Comparison of ENCODE assay signal across 13 cellular contexts in genomic region chr2:63827749-63828148, GRCh38. TPM values are rescaled to one million over a fixed set of nuclear protein-coding genes. Genes with fewer than 3 reads are reported as not detected.
A peak's percentile ranks its signal among the peaks of the same experiment; 100 is the strongest.
DNase-seq lines count a peak whose midpoint lies in the region; ATAC-seq and TF ChIP-seq lines count a peak whose summit lies in the region.
"Had no signal": no experiment of that assay in that cellular context is flagged by ENCODE, and none has a peak within 500 bp of the region (broad histone marks: within the 10 kb centered on the region; RNA-seq: fewer than 3 reads in every experiment).

No MANE protein-coding gene starts in this region.

- H2AFZ ChIP-seq in OCI-LY1 (ENCODE audit: low read length) (no peak overlapping the region), neuronal stem cell (ENCODE audit: low read length) (peak overlapping the region; percentile 28)

- no peak overlapping the region for H3K14ac ChIP-seq in neuronal stem cell (ENCODE audit: low read length)

- H3K4me2 ChIP-seq in OCI-LY1 (ENCODE audit: low read length) = peak overlapping the region; percentile 10; the same call in 1 of the 2 replicates
- H3K4me2 ChIP-seq in neuronal stem cell (ENCODE audit: insufficient read depth, low read length, poor library complexity, severe bottlenecking) = no peak overlapping the region

- H2AK5ac ChIP-seq in neuronal stem cell (ENCODE audit: low read depth, low read length) = no peak overlapping the region

- H3K9me2 ChIP-seq in OCI-LY1 (ENCODE audit: low read depth, low read length) = no peaks in the 10 kb centered on the region

- H3K4me3 ChIP-seq in OCI-LY1 (ENCODE audit: low read depth, low read length, poor library complexity, severe bottlenecking) (peak overlapping the region; percentile 14), epithelial cell of esophagus (ENCODE audit: low read length) (no peak overlapping the region), neuronal stem cell (ENCODE audit: low read length in 2 of 2) (no peak overlapping the region)
- H3K4me3 ChIP-seq: breast epithelium, lung had no signal

- DNase-seq in EL (peak; percentile 92), epithelial cell of esophagus (ENCODE audit: low read depth) (peak; percentile 41), neuronal stem cell (ENCODE audit: low spot score) (no peak), NCI-H524 treated with DMSO at 0.1 percent for 48 hours (lab: John Stamatoyannopoulos, UW) (no peak), putamen (ENCODE audit: low spot score) (no peak), RPMI8226 (no peak)
- DNase-seq: activated CD4-positive, alpha-beta memory T cell treated with anti-CD3 and anti-CD28 coated beads, Interleukin-2, amount 10 ng/mL, durations not matched to agents 7 days and 5 days; Calu3; NCI-H1105 had no signal

- no peaks in the 10 kb centered on the region for H3K79me1 ChIP-seq in neuronal stem cell (ENCODE audit: low read depth, low read length)

- H2BK120ac ChIP-seq in neuronal stem cell (ENCODE audit: low read depth, low read length) = no peak overlapping the region

- H3K9me3 ChIP-seq in OCI-LY1 (ENCODE audit: low read length) = no peaks in the 10 kb centered on the region
- no peaks in the 10 kb centered on the region for H3K9me3 ChIP-seq in neuronal stem cell (replicated peaks in 1 of 2; ENCODE audit: control insufficient read depth in 2 of 2, insufficient read depth in 1 of 2, low read depth in 1 of 2, low read length in 2 of 2)
- H3K9me3 ChIP-seq: breast epithelium had no signal

- TF ChIP-seq CTCF in OCI-LY1 (IDR thresholded peaks at IDR 0.05; ENCODE audit: low read length) = no peak
- no peak for TF ChIP-seq CTCF in epithelial cell of esophagus (IDR thresholded peaks at IDR 0.05; ENCODE audit: insufficient read depth, low read depth, low read length, missing control alignments)

- H3K27me3 ChIP-seq in OCI-LY1 (ENCODE audit: insufficient read depth, low read length) = no peaks in the 10 kb centered on the region
- H3K27me3 ChIP-seq in neuronal stem cell (ENCODE audit: control insufficient read depth in 3 of 3, insufficient read depth in 3 of 3, low read depth in 1 of 3, low read length in 3 of 3) = no peaks in the 10 kb centered on the region
- H3K27me3 ChIP-seq: breast epithelium had no signal

- no peak overlapping the region for H3K18ac ChIP-seq in neuronal stem cell (ENCODE audit: low read length)

- no peak overlapping the region for H3K9ac ChIP-seq in OCI-LY1 (ENCODE audit: low read length)
- no peak overlapping the region for H3K9ac ChIP-seq in neuronal stem cell (ENCODE audit: low read depth, low read length, poor library complexity)

- H2BK15ac ChIP-seq in neuronal stem cell (ENCODE audit: low read length) = no peak overlapping the region

- H3K27ac ChIP-seq in OCI-LY1 (ENCODE audit: low read depth, low read length, poor library complexity, severe bottlenecking) (peak overlapping the region; percentile 77), neuronal stem cell (replicated peaks; ENCODE audit: low read length) (no peak overlapping the region)

- H4K91ac ChIP-seq in neuronal stem cell (ENCODE audit: low read depth, low read length, poor library complexity) = no peak overlapping the region

- H2BK12ac ChIP-seq in neuronal stem cell (ENCODE audit: low read length) = no peak overlapping the region

- no peak overlapping the region for H3K23ac ChIP-seq in neuronal stem cell (ENCODE audit: low read depth, low read length, poor library complexity)

- no peak overlapping the region for H4K8ac ChIP-seq in neuronal stem cell (ENCODE audit: low read depth, low read length)

- H3K79me2 ChIP-seq in OCI-LY1 (ENCODE audit: insufficient read depth, low read length) = no peaks in the 10 kb centered on the region

- H3K4me1 ChIP-seq in OCI-LY1 (ENCODE audit: insufficient read depth, low read length, severe bottlenecking) (peaks cover 60% of the 10 kb centered on the region), neuronal stem cell (ENCODE audit: control insufficient read depth in 2 of 2, insufficient read depth in 1 of 2, low read depth in 1 of 2, low read length in 2 of 2) (peaks cover 0 to 2% of the 10 kb centered on the region in 2 donors)
- H3K4me1 ChIP-seq: breast epithelium had no signal

- H2BK5ac ChIP-seq in neuronal stem cell (ENCODE audit: low read length) = no peak overlapping the region

- no peak overlapping the region for H3K4ac ChIP-seq in neuronal stem cell (ENCODE audit: low read length)

- H4K20me1 ChIP-seq in OCI-LY1 (ENCODE audit: insufficient read depth, low read length) = no peaks in the 10 kb centered on the region

- no peak for ATAC-seq in HG03196 (IDR thresholded peaks at IDR 0.05; ENCODE audit: unreplicated experiment)

- H3K36me3 ChIP-seq in OCI-LY1 (ENCODE audit: insufficient read depth, low read length) = no peaks in the 10 kb centered on the region
- H3K36me3 ChIP-seq in neuronal stem cell (replicated peaks in 1 of 2; ENCODE audit: control insufficient read depth in 2 of 2, insufficient read depth in 2 of 2, low read length in 2 of 2) = no peaks in the 10 kb centered on the region
- H3K36me3 ChIP-seq: breast epithelium had no signal

- H3F3A ChIP-seq in OCI-LY1 (ENCODE audit: insufficient read depth, low read length) = no peaks in the 10 kb centered on the region; the same call in 1 of the 2 replicates

RNA-seq across cellular contexts. Expression of gene UGP2, which starts 13.9 kb away (rescaled TPM):
- polyA plus RNA-seq in neuronal stem cell (2013, experiment 1 of 2) = 45.3 TPM
- 42.0 TPM for polyA plus RNA-seq in neuronal stem cell (2013, experiment 2 of 2)

Comparison
In these comparisons a context has a peak if more than half of its experiments do, and no peak if none do; other contexts are left out.
1. DNase-seq: peak in EL (single experiment) and epithelial cell of esophagus (single experiment); none in neuronal stem cell (single experiment), NCI-H524 treated with DMSO at 0.1 percent for 48 hours (single experiment), putamen (single experiment) and RPMI8226 (single experiment).